Comparison of ENCODE assay signal across 29 cellular contexts in the genomic region with DNA sequence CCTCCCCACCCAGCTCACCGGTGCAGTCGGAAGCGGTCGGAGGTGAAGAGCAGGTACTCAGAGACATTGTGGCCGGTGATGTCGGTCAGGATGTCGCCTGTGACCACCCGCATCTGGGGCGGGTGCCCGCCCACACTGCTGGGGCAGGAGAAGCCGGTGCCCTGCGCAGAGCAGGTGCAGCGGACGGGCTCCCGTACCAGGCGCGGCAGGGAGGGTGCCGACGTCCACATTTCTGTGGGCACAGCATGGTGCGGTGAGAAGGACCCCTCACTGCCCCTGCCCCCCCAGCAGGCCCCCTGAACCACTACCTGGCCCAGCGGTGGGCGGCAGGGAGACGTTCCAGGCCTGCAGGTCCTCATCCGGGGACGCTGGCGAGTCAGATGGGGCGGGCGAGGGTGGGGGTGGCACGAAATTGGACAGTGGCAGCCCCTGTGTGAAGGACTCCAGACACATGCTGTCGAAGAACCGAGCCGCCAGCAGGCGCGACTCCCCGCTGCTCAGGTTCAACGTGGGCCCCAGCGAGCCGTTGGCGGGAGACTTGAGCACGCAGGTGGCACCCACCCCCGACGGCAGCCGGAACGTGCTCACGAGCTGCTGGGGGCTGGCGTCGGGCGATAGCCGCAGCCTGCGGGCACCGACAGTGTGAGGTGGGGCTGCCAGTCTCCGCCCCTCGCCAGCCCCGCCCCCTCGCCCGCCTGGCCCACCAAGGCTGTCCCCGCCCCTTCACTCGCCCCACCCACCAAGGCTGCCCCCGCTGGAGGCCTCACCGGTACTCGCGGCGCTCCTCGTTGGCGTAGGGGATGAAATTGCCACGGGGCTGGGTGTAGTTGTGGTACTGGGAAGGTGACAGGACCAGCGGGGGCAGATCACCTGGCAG. TPM values are rescaled to one million over a fixed set of nuclear protein-coding genes. Genes with fewer than 3 reads are reported as not detected.
DNase-seq lines count a peak whose midpoint lies in the region; ATAC-seq and TF ChIP-seq lines count a peak whose summit lies in the region.
"Had no signal": no experiment of that assay in that cellular context is flagged by ENCODE, and none has a peak within 500 bp of the region (broad histone marks: within the 10 kb centered on the region; RNA-seq: fewer than 3 reads in every experiment).

No MANE protein-coding gene starts in this region.

- H3K4me1 ChIP-seq in GM23338 (ENCODE audit: insufficient read depth) (no peaks in the 10 kb centered on the region), HEK293 (ENCODE audit: control insufficient read depth, insufficient read depth, low read length) (no peaks in the 10 kb centered on the region)
- H3K4me1 ChIP-seq: A549, Caco-2 had no signal

- H3K36me3 ChIP-seq in GM23338 (ENCODE audit: insufficient read depth) = no peaks in the 10 kb centered on the region
- H3K36me3 ChIP-seq in HEK293 (ENCODE audit: control insufficient read depth in 2 of 2, insufficient read depth in 1 of 2, low read length in 2 of 2) = peaks cover 0 to 57% of the 10 kb centered on the region in 2 experiments; a peak in 1 of 3 replicates

- no peak overlapping the region for H2AFZ ChIP-seq in GM23338

- no peaks in the 10 kb centered on the region for H3K79me2 ChIP-seq in GM23338 (replicated peaks; ENCODE audit: insufficient read depth)

- H3K27me3 Mint-ChIP-seq in GM23338 (ENCODE audit: insufficient read depth, low read depth, poor library complexity) (no peaks in the 10 kb centered on the region), WTC11 (ENCODE audit: low read depth) (no peaks in the 10 kb centered on the region), T-helper 17 cell (no peaks in the 10 kb centered on the region)
- H3K27me3 Mint-ChIP-seq: IgD-negative memory B cell had no signal

- H3K9me3 Mint-ChIP-seq in GM23338 (no peaks in the 10 kb centered on the region), WTC11 (no peaks in the 10 kb centered on the region)
- H3K9me3 Mint-ChIP-seq: CD8-positive, alpha-beta T cell; HFFc6; IgD-negative memory B cell had no signal

- H3K36me3 Mint-ChIP-seq in GM23338 (ENCODE audit: low read depth) (peaks cover 2% of the 10 kb centered on the region; the same call in 1 of the 3 replicates), WTC11 (peaks cover 9% of the 10 kb centered on the region), T-helper 17 cell (ENCODE audit: low read depth) (peaks cover 7% of the 10 kb centered on the region)
- H3K36me3 Mint-ChIP-seq: IgD-negative memory B cell had no signal

- POLR2A ChIA-PET in HEK293 (lab: Yijun Ruan, JAX) = no interaction called here
- POLR2A ChIA-PET in WTC11 (lab: Charles Lee) = interaction anchor here (0.6 kb wide), 1 partner anchor 361 kb away, joined by 3 read pairs; no protein-coding TSS in a partner anchor

- H3K4me1 Mint-ChIP-seq in GM23338 = no peaks in the 10 kb centered on the region
- no peaks in the 10 kb centered on the region for H3K4me1 Mint-ChIP-seq in WTC11
- no peaks in the 10 kb centered on the region for H3K4me1 Mint-ChIP-seq in T-helper 17 cell
- H3K4me1 Mint-ChIP-seq: IgD-negative memory B cell had no signal

- H3K4me2 ChIP-seq in GM23338 = no peak overlapping the region
- H3K4me2 ChIP-seq: A549 had no signal

- TF ChIP-seq CTCF in GM23338 (conservative IDR thresholded peaks at IDR 0.05; ENCODE audit: low read depth in 2 of 2) (no peak), HEK293 (tag by site-specific recombination; IDR thresholded peaks at IDR 0.05) (no peak), WTC11 (IDR thresholded peaks at IDR 0.05) (no peak)

- CTCF ChIA-PET in HEK293 (lab: Yijun Ruan, JAX) (no interaction called here), WTC11 (lab: Charles Lee) (interaction anchor here (0.5 to 3.3 kb wide), 3 partner anchors 22 to 120 kb away, joined by 3 to 14 read pairs (median 4); no protein-coding TSS in a partner anchor)

- no peak overlapping the region for H3K27ac ChIP-seq in GM23338 (ENCODE audit: low read depth)
- H3K27ac ChIP-seq in HEK293 (ENCODE audit: extremely low read depth, low read depth, low read length) = no peak overlapping the region
- H3K27ac ChIP-seq: A549 had no signal

- H3K9me2 ChIP-seq in GM23338 (ENCODE audit: insufficient read depth) = no peaks in the 10 kb centered on the region

- H3K4me3 Mint-ChIP-seq in GM23338 (no peak overlapping the region), WTC11 (no peak overlapping the region), T-helper 17 cell (no peak overlapping the region)
- H3K4me3 Mint-ChIP-seq: CD8-positive, alpha-beta T cell; HFFc6; IgD-negative memory B cell had no signal

- H3K27ac Mint-ChIP-seq in GM23338 = no peak overlapping the region
- H3K27ac Mint-ChIP-seq in WTC11 = no peak overlapping the region
- no peak overlapping the region for H3K27ac Mint-ChIP-seq in T-helper 17 cell
- H3K27ac Mint-ChIP-seq: CD8-positive, alpha-beta T cell; HFFc6; IgD-negative memory B cell had no signal

- no peaks in the 10 kb centered on the region for H3K27me3 ChIP-seq in GM23338 (ENCODE audit: insufficient read depth)

- no peaks in the 10 kb centered on the region for H3K9me3 ChIP-seq in HEK293 (ENCODE audit: control insufficient read depth, insufficient read depth, low read depth, low read length)
- no peaks in the 10 kb centered on the region for H3K9me3 ChIP-seq in T-helper 17 cell (ENCODE audit: control insufficient read depth, low read length, poor library complexity, severe bottlenecking)
- H3K9me3 ChIP-seq: A549, Caco-2 had no signal

- H3K4me3 ChIP-seq in GM23338 = no peak overlapping the region
- no peak overlapping the region for H3K4me3 ChIP-seq in HEK293 (ENCODE audit: low read depth, low read length)
- H3K4me3 ChIP-seq: A549, GM12878 had no signal

- no peaks in the 10 kb centered on the region for H4K20me1 ChIP-seq in GM23338 (replicated peaks; ENCODE audit: insufficient read depth)

- H3F3A ChIP-seq in GM23338 (replicated peaks; ENCODE audit: low read depth) = no peaks in the 10 kb centered on the region

- DNase-seq in GM23338 (ENCODE audit: low spot score) (peak; percentile 69), WTC11 (ENCODE audit: low spot score) (peak; percentile 70), iPS-NIHi11 (ENCODE audit: low spot score) (peak; percentile 96), GOT3 (lab: John Stamatoyannopoulos, UW) (no peak), SIG-M5 (lab: John Stamatoyannopoulos, UW) (no peak), T-helper 17 cell (no peak), D341Med (ENCODE audit: low spot score) (no peak)
- DNase-seq: C1 segment of cervical spinal cord; Caco-2; CD8-positive, alpha-beta T cell; DMS 273 treated with DMSO at 0.1 percent for 48 hours; DMS79; EL; GDM1; HFFc6; Kasumi-1; NCI-H1092 treated with DMSO at 0.1 percent for 48 hours; NCI-H1436; NCI-H187 treated with DMSO at 0.1 percent for 48 hours; NCI-H2107; NCI-H446; RPMI8226; SHP77 had no signal

- ATAC-seq in GM23338 = peak; percentile 81
- ATAC-seq in WTC11 = peak; percentile 65
- ATAC-seq in T-helper 17 cell = no peak
- ATAC-seq: CD8-positive, alpha-beta T cell; GM12878 had no signal

TF ChIP-seq in HEK293, 187 proteins besides CTCF, POLR2A, EP300 and RAD21 (continues in another document):
- no peak for TF ChIP-seq ZNF837 (tag by site-specific recombination; IDR thresholded peaks at IDR 0.05)

TF ChIP-seq in WTC11, 78 proteins besides CTCF, POLR2A, EP300 and RAD21 (continues in another document):
- no peak for TF ChIP-seq ZNF416 (CRISPR knock-in tag; IDR thresholded peaks at IDR 0.05)
- TF ChIP-seq ATF3 (CRISPR knock-in tag; conservative IDR thresholded peaks at IDR 0.05) = no peak
- no peak for TF ChIP-seq EMX1 (CRISPR knock-in tag; IDR thresholded peaks at IDR 0.05)
- no peak for TF ChIP-seq ZNF317 (CRISPR knock-in tag; IDR thresholded peaks at IDR 0.05; ENCODE audit: borderline replicate concordance, low read depth)
- no peak for TF ChIP-seq ERG (CRISPR knock-in tag; IDR thresholded peaks at IDR 0.05)

RNA-seq across cellular contexts. Expression of gene ABCA2, which starts 15.1 kb away (rescaled TPM):
- total RNA-seq in GM23338 (2014; rRNA removed; shearing (Covaris generic)) = 14.2 and 16.0 TPM in 2 replicates
- polyA plus RNA-seq in GM23338 (2016; fragmentation: Nextera tagmentation; extraction: Ambion mirVana) = 5.6 and 7.0 TPM in 2 replicates
- total RNA-seq in WTC11 (2021) = 19.2 to 28.3 TPM (median 25.9 TPM) in 3 replicates
- total RNA-seq in T-helper 17 cell = 100 to 1,000 TPM; 120 to 131 TPM

RNA-seq across cellular contexts. Expression of gene CLIC3, which starts 16.6 kb away (rescaled TPM):
- 0.56 TPM in 1 of 2 replicates, not detected in the other for total RNA-seq in GM23338 (2014; rRNA removed; shearing (Covaris generic))
- 0.53 and 0.57 TPM in 2 replicates for polyA plus RNA-seq in GM23338 (2016; fragmentation: Nextera tagmentation; extraction: Ambion mirVana)
- total RNA-seq in WTC11 (2021) = 0.31 to 0.41 TPM in 2 of 3 replicates, not detected in the other
- total RNA-seq in T-helper 17 cell = 1 to 10 TPM; 1.9 to 2.1 TPM
- total RNA-seq: GM12878 had no signal

RNA-seq across cellular contexts. Expression of gene FUT7, which starts 19.0 kb away (rescaled TPM):
- total RNA-seq in GM23338 (2014; rRNA removed; shearing (Covaris generic)) = not detected in 2 replicates
- not detected in 2 replicates for polyA plus RNA-seq in GM23338 (2016; fragmentation: Nextera tagmentation; extraction: Ambion mirVana)
- total RNA-seq in WTC11 (2021) = not detected in 3 replicates
- total RNA-seq in T-helper 17 cell = 10 to 100 TPM in 1 of 2 donors, 1 to 10 TPM in 1; 7.7 to 10.6 TPM
- total RNA-seq: Caco-2, H4, HFFc6, M059J had no signal
- polyA plus RNA-seq: A549 had no signal

RNA-seq across cellular contexts. Expression of gene PAXX, which starts 20.7 kb away (rescaled TPM):
- total RNA-seq in GM23338 (2014; rRNA removed; shearing (Covaris generic)) = 33.9 and 71.5 TPM in 2 replicates
- 86.0 and 88.3 TPM in 2 replicates for polyA plus RNA-seq in GM23338 (2016; fragmentation: Nextera tagmentation; extraction: Ambion mirVana)
- total RNA-seq in WTC11 (2021) = 44.1 to 45.3 TPM (median 44.6 TPM) in 3 replicates
- 10 to 100 TPM; 85.7 to 89.9 TPM for total RNA-seq in T-helper 17 cell

RNA-seq across cellular contexts. Expression of gene LCNL1, which starts 30.1 kb away (rescaled TPM):
- not detected in 2 replicates for total RNA-seq in GM23338 (2014; rRNA removed; shearing (Covaris generic))
- 0.11 and 0.14 TPM in 2 replicates for polyA plus RNA-seq in GM23338 (2016; fragmentation: Nextera tagmentation; extraction: Ambion mirVana)
- 0.27 to 0.50 TPM (median 0.34 TPM) in 3 replicates for total RNA-seq in WTC11 (2021)
- total RNA-seq in T-helper 17 cell = 1 to 10 TPM in 1 of 2 donors, under 1 TPM in 1; 0.96 to 2.9 TPM
- total RNA-seq: Caco-2, GM12878, H4, HFFc6, M059J had no signal
- polyA plus RNA-seq: GM12878, IgD-negative memory B cell had no signal

Comparison
In these comparisons a context has a peak if more than half of its experiments do, and no peak if none do; other contexts are left out.
1. DNase-seq: peak in GM23338 (single experiment), WTC11 (single experiment) and iPS-NIHi11 (single experiment); none in GOT3 (single experiment), SIG-M5 (single experiment), T-helper 17 cell (0 of 3) and D341Med (single experiment).